ENCODE assay signal across 8 cellular contexts in the genomic region with DNA sequence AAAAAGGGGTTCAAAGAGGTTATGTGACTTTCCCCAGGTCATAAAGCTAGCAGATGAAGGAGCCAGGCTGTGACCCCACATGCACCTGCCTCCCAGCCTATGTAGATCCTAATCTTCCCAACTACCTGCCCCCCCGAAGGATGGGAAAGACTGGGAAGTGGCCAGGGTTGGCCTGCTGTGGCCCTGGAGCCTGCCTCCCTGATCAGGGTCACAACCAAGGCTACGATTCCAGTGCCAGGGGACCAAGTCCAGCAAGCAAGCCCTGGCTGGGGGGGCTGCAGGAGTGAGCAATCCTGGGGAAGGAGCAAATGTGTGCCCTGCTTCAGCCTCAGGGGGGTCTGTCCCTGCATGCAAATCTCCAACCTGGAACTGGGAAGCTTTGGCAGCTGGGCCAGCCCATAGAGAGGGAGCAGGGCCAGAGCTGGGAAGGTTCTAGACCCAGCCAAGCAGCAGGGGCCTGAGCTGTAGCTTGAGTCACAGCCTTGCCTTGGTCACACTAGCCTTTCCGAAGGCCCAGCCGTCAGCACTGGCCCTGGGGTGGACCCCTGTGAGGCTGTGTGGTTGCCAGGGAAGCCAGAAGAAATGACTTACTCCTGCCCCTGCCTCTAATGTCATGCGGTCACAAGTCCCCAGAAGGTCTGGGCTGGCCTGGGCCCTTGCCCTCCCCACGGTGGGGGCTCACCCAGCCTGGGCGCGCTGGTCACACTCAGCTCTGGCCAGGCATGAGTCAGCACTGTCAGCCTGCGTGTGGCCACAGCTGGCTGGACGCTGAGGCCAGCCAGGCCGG.
DNase-seq lines count a peak whose midpoint lies in the region; ATAC-seq and TF ChIP-seq lines count a peak whose summit lies in the region.

No MANE protein-coding gene starts in this region.

- H3K27me3 ChIP-seq in spleen (replicated peaks in 1 of 7) = peaks cover 0 to 30% (median 0%) of the 10 kb centered on the region in 7 donors

- intact Hi-C loops in spleen (cut with DNase I; ENCODE audit: low total_unique reads) = loop anchor here (5.0 kb wide), 1 partner anchor 95 kb away; a partner anchor contains a TSS

- ATAC-seq in HG03439 (IDR thresholded peaks at IDR 0.05; ENCODE audit: unreplicated experiment) (no peak), HG03342 (IDR thresholded peaks at IDR 0.05; ENCODE audit: unreplicated experiment) (no peak)

- peaks cover 13 to 59% (median 39%) of the 10 kb centered on the region in 6 donors for H3K4me1 ChIP-seq in spleen

- peak; percentile 72 for DNase-seq in AG10803 (ENCODE audit: low read depth)
- peak; percentile 50 for DNase-seq in HuH-7.5 (ENCODE audit: low spot score)
- peak in 58 of 61 donors; percentile 40 to 90 (median 77) for DNase-seq in caudate nucleus (lab: John Stamatoyannopoulos, UW)
- peak; percentile 92 for DNase-seq in kidney tubule cell (ENCODE audit: low spot score)
- no peak for DNase-seq in spleen
- no peak for DNase-seq in NCI-H446 treated with DMSO at 0.1 percent for 48 hours (lab: John Stamatoyannopoulos, UW)

- H3K36me3 ChIP-seq in spleen = no peaks in the 10 kb centered on the region

- no peak for TF ChIP-seq CTCF in AG10803 (conservative IDR thresholded peaks at IDR 0.05; ENCODE audit: low read length)
- TF ChIP-seq CTCF in spleen (IDR thresholded peaks at IDR 0.05 in 8 of 11, conservative IDR thresholded peaks at IDR 0.05 in 3 of 11) = no peak

- H3K4me3 ChIP-seq in AG10803 (ENCODE audit: low read length) = peak overlapping the region; percentile 58; the same call in 1 of the 2 replicates
- H3K4me3 ChIP-seq in spleen = no peak overlapping the region

- H3K9me3 ChIP-seq in spleen = no peaks in the 10 kb centered on the region

- no peak for TF ChIP-seq POLR2A in spleen (IDR thresholded peaks at IDR 0.05)

- H3K27ac ChIP-seq in caudate nucleus (ENCODE audit: low read depth, low read length) = peak overlapping the region; percentile 91
- H3K27ac ChIP-seq in spleen = peak overlapping the region; percentile 65 to 94 (median 86)

- WGBS in spleen, 5 donors = 50 to 79% (median 65%) methylated on average over 9 to 11 of the region's 11 CpGs

Comparison
In these comparisons a context has a peak if more than half of its experiments do, and no peak if none do; other contexts are left out.
1. DNase-seq: peak in AG10803 (single experiment), HuH-7.5 (single experiment), caudate nucleus (58 of 61) and kidney tubule cell (single experiment); none in spleen (single experiment) and NCI-H446 treated with DMSO at 0.1 percent for 48 hours (single experiment).